ENCODE assay signal across 13 cellular contexts in genomic region chr17:80718428-80718827, GRCh38.
A peak's percentile ranks its signal among the peaks of the same experiment; 100 is the strongest.
DNase-seq lines count a peak whose midpoint lies in the region; ATAC-seq and TF ChIP-seq lines count a peak whose summit lies in the region.
"Had no signal": no experiment of that assay in that cellular context is flagged by ENCODE, and none has a peak within 500 bp of the region (broad histone marks: within the 10 kb centered on the region; RNA-seq: fewer than 3 reads in every experiment).

No MANE protein-coding gene starts in this region.

- no peak overlapping the region for H4K91ac ChIP-seq in IMR-90 (ENCODE audit: insufficient read depth, low read depth, low read length)

- dilution Hi-C loops in IMR-90 (cut with HindIII; ENCODE audit: low sequenced_read_pairs, unreplicated experiment) = no loop called here

- H3K27ac ChIP-seq in IMR-90 (ENCODE audit: insufficient read depth, low read length) (no peak overlapping the region), angular gyrus (ENCODE audit: low read depth, low read length) (peak overlapping the region; percentile 50)

- no peaks in the 10 kb centered on the region for H3K27me3 Mint-ChIP-seq in T-helper 1 cell treated with Interleukin-12 subunit alpha and Interleukin-12 subunit beta and Interleukin-4 antibody, amounts not matched to agents 30 μg/mL and 1 μg/mL, for 36 hours (ENCODE audit: low read depth)
- H3K27me3 Mint-ChIP-seq in neural crest cell (ENCODE audit: low read depth) = no peaks in the 10 kb centered on the region
- H3K27me3 Mint-ChIP-seq: activated B cell treated with CpG ODN at 0.5 μM for 24 hours had no signal

- H3K4me2 ChIP-seq in IMR-90 (ENCODE audit: low read depth, low read length) = no peak overlapping the region

- H2AFZ ChIP-seq in IMR-90 (replicated peaks; ENCODE audit: low read length, poor library complexity) = no peak overlapping the region

- H3K14ac ChIP-seq in IMR-90 (replicated peaks; ENCODE audit: low read depth, low read length) = peak overlapping the region; percentile 22; the same call in 1 of the 2 replicates

- in situ Hi-C loops in IMR-90 (cut with MboI; ENCODE audit: low sequenced_read_pairs) = no loop called here

- 0 out of 2 replicates have a peak overlapping the region, but pooled peaks have one; percentile 28 for H3K18ac ChIP-seq in IMR-90 (ENCODE audit: low read depth, low read length)

- no peaks in the 10 kb centered on the region for H4K20me1 ChIP-seq in IMR-90 (ENCODE audit: insufficient read depth, low read length)

- H4K5ac ChIP-seq in IMR-90 (ENCODE audit: low read depth, low read length) = no peak overlapping the region

- peak overlapping the region; percentile 56 for H2AK5ac ChIP-seq in IMR-90 (ENCODE audit: low read depth, low read length)

- H2BK20ac ChIP-seq in IMR-90 (ENCODE audit: low read depth, low read length) = no peak overlapping the region

- peak overlapping the region; percentile 66 for H2AK9ac ChIP-seq in IMR-90 (replicated peaks; ENCODE audit: low read depth, low read length, poor library complexity)

- no peak overlapping the region; the same call in 2 of the 3 replicates for H2BK15ac ChIP-seq in IMR-90 (ENCODE audit: low read depth, low read length)

- no peak overlapping the region; a peak in 1 of 4 replicates for H4K8ac ChIP-seq in IMR-90 (ENCODE audit: low read depth in 2 of 2, low read length in 2 of 2)

- no peak overlapping the region for H3K56ac ChIP-seq in IMR-90 (ENCODE audit: extremely low read depth, insufficient read depth, low read length)

- DNase-seq in T-helper 1 cell (no peak), IMR-90 (no peak), neural crest cell (ENCODE audit: low read depth, low spot score) (peak; percentile 27), cerebellum (ENCODE audit: low spot score) (no peak)
- DNase-seq: activated B cell treated with CpG ODN at 0.5 μM for 24 hours, aorta, NCI-H526 had no signal

- POLR2A ChIA-PET in IMR-90 (lab: Charles Lee; ENCODE audit: unreplicated experiment) = no interaction called here

- peak overlapping the region; percentile 37 for H3K27ac Mint-ChIP-seq in T-helper 1 cell treated with Interleukin-12 subunit alpha and Interleukin-12 subunit beta and Interleukin-4 antibody, amounts not matched to agents 30 μg/mL and 1 μg/mL, for 36 hours
- H3K27ac Mint-ChIP-seq in neural crest cell (ENCODE audit: unreplicated experiment) = peak overlapping the region; percentile 95
- H3K27ac Mint-ChIP-seq: activated B cell treated with CpG ODN at 0.5 μM for 24 hours had no signal

- H3K4me3 Mint-ChIP-seq in T-helper 1 cell treated with Interleukin-12 subunit alpha and Interleukin-12 subunit beta and Interleukin-4 antibody, amounts not matched to agents 30 μg/mL and 1 μg/mL, for 36 hours = no peak overlapping the region
- H3K4me3 Mint-ChIP-seq in neural crest cell = peak overlapping the region; percentile 38
- H3K4me3 Mint-ChIP-seq: activated B cell treated with CpG ODN at 0.5 μM for 24 hours had no signal

- CTCF ChIA-PET in IMR-90 (lab: Yijun Ruan, JAX) = no interaction called here

- H3K36me3 Mint-ChIP-seq in T-helper 1 cell treated with Interleukin-12 subunit alpha and Interleukin-12 subunit beta and Interleukin-4 antibody, amounts not matched to agents 30 μg/mL and 1 μg/mL, for 36 hours (ENCODE audit: low read depth) = peaks cover 24% of the 10 kb centered on the region
- peaks cover 14% of the 10 kb centered on the region for H3K36me3 Mint-ChIP-seq in neural crest cell (ENCODE audit: low read depth)

- H3K4me1 ChIP-seq in IMR-90 (ENCODE audit: control insufficient read depth, insufficient read depth, low read length) = peaks cover 6% of the 10 kb centered on the region

- no peak overlapping the region for H3K23ac ChIP-seq in IMR-90 (ENCODE audit: low read depth, low read length)

- no peak for TF ChIP-seq POLR2A in IMR-90 (IDR thresholded peaks at IDR 0.05; ENCODE audit: low read depth, low read length)

- H3K27me3 ChIP-seq in IMR-90 (ENCODE audit: control insufficient read depth, insufficient read depth, low read length) = no peaks in the 10 kb centered on the region
- H3K27me3 ChIP-seq: esophagus muscularis mucosa had no signal

- no peak overlapping the region for H2BK5ac ChIP-seq in IMR-90 (ENCODE audit: low read depth, low read length, poor library complexity, severe bottlenecking)

- peaks cover 40 to 59% of the 10 kb centered on the region in 2 experiments for H3K79me1 ChIP-seq in IMR-90 (ENCODE audit: low read depth in 1 of 2, low read length in 2 of 2)

- intact Hi-C loops in IMR-90 (cut with micrococcal nuclease) = no loop called here

- H3K9me3 Mint-ChIP-seq in T-helper 1 cell treated with Interleukin-12 subunit alpha and Interleukin-12 subunit beta and Interleukin-4 antibody, amounts not matched to agents 30 μg/mL and 1 μg/mL, for 36 hours = peaks cover 11% of the 10 kb centered on the region
- peaks cover 3% of the 10 kb centered on the region for H3K9me3 Mint-ChIP-seq in neural crest cell
- H3K9me3 Mint-ChIP-seq: activated B cell treated with CpG ODN at 0.5 μM for 24 hours had no signal

- no peak overlapping the region for H3K4me3 ChIP-seq in IMR-90 (ENCODE audit: insufficient read depth, low read depth, low read length)
- H3K4me3 ChIP-seq: esophagus muscularis mucosa had no signal

- H3K9me3 ChIP-seq in IMR-90 (ENCODE audit: control insufficient read depth, insufficient read depth, low read length) = no peaks in the 10 kb centered on the region
- H3K9me3 ChIP-seq: esophagus muscularis mucosa had no signal

- WGBS in IMR-90 (ENCODE audit: extremely low coverage in 2 of 2, insufficient read length in 1 of 2), 2 experiments = 92% methylated on average over 4 of the region's 4 CpGs; no CpG with 5 or more reads in 1 of the 2 experiments

- ATAC-seq in IMR-90 (ENCODE audit: low read depth) (no peak), GM19455 (IDR thresholded peaks at IDR 0.05; ENCODE audit: unreplicated experiment) (no peak), GM18907 (IDR thresholded peaks at IDR 0.05; ENCODE audit: unreplicated experiment) (no peak)
- ATAC-seq: left lobe of liver had no signal

- peak overlapping the region; percentile 1; the same call in 1 of the 2 replicates for H3K4ac ChIP-seq in IMR-90 (ENCODE audit: low read depth, low read length)

- BruUV-seq in IMR-90 (replicated peaks; lab: Mats Ljungman, UMichigan) = no TSS peak

- TF ChIP-seq CTCF in IMR-90 (conservative IDR thresholded peaks at IDR 0.05; ENCODE audit: low read depth, low read length) (no peak), neural crest cell (conservative IDR thresholded peaks at IDR 0.05) (no peak)

- peaks cover 9% of the 10 kb centered on the region for H3K9me1 ChIP-seq in IMR-90 (ENCODE audit: insufficient read depth, low read length)

- H3K4me1 Mint-ChIP-seq in T-helper 1 cell treated with Interleukin-12 subunit alpha and Interleukin-12 subunit beta and Interleukin-4 antibody, amounts not matched to agents 30 μg/mL and 1 μg/mL, for 36 hours (ENCODE audit: low read depth) = peaks cover 54% of the 10 kb centered on the region
- H3K4me1 Mint-ChIP-seq in neural crest cell = peaks cover 52% of the 10 kb centered on the region

- TF ChIP-seq RAD21 in IMR-90 (IDR thresholded peaks at IDR 0.05; ENCODE audit: low read length) = no peak

- H3K36me3 ChIP-seq in IMR-90 (ENCODE audit: control insufficient read depth, insufficient read depth, low read length) = no peaks in the 10 kb centered on the region
- H3K36me3 ChIP-seq: esophagus muscularis mucosa had no signal

- no peak overlapping the region for H3K9ac ChIP-seq in IMR-90 (ENCODE audit: low read depth, low read length)

- H2BK120ac ChIP-seq in IMR-90 (ENCODE audit: low read depth, low read length) = no peak overlapping the region

TF ChIP-seq in IMR-90, 13 proteins besides CTCF, POLR2A, EP300 and RAD21:
- no peak for TF ChIP-seq CHD1 (IDR thresholded peaks at IDR 0.05; ENCODE audit: low read depth, low read length)
- TF ChIP-seq MXI1 (IDR thresholded peaks at IDR 0.05; ENCODE audit: borderline replicate concordance, low read depth, low read length) = no peak
- TF ChIP-seq NFE2L2 (IDR thresholded peaks at IDR 0.05; ENCODE audit: low read depth, low read length) = no peak
- no peak for TF ChIP-seq CEBPB (IDR thresholded peaks at IDR 0.05; ENCODE audit: low read depth, low read length)
- no peak for TF ChIP-seq RFX5 (IDR thresholded peaks at IDR 0.05; ENCODE audit: low read depth, low read length)
- no peak for TF ChIP-seq MAFK (IDR thresholded peaks at IDR 0.05; ENCODE audit: low read depth, low read length)
- TF ChIP-seq, protein P1, sequence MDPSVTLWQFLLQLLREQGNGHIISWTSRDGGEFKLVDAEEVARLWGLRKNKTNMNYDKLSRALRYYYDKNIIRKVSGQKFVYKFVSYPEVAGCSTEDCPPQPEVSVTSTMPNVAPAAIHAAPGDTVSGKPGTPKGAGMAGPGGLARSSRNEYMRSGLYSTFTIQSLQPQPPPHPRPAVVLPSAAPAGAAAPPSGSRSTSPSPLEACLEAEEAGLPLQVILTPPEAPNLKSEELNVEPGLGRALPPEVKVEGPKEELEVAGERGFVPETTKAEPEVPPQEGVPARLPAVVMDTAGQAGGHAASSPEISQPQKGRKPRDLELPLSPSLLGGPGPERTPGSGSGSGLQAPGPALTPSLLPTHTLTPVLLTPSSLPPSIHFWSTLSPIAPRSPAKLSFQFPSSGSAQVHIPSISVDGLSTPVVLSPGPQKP (IDR thresholded peaks at IDR 0.05; ENCODE audit: borderline replicate concordance, low read depth, low read length) = no peak
- TF ChIP-seq RCOR1 (IDR thresholded peaks at IDR 0.05; ENCODE audit: insufficient replicate concordance, low read length) = no peak
- no peak for TF ChIP-seq FOS (IDR thresholded peaks at IDR 0.05; ENCODE audit: low read depth, low read length)
- no peak for TF ChIP-seq BHLHE40 (IDR thresholded peaks at IDR 0.05; ENCODE audit: low read depth, low read length)
- no peak for TF ChIP-seq USF2 (IDR thresholded peaks at IDR 0.05; ENCODE audit: low read depth, low read length)
- TF ChIP-seq SMC3 (IDR thresholded peaks at IDR 0.05; ENCODE audit: low read depth, low read length) = no peak
- no peak for TF ChIP-seq MAZ (IDR thresholded peaks at IDR 0.05; ENCODE audit: borderline replicate concordance, low read depth, low read length)
